ENCODE assay signal across 1 cellular context in the genomic region with DNA sequence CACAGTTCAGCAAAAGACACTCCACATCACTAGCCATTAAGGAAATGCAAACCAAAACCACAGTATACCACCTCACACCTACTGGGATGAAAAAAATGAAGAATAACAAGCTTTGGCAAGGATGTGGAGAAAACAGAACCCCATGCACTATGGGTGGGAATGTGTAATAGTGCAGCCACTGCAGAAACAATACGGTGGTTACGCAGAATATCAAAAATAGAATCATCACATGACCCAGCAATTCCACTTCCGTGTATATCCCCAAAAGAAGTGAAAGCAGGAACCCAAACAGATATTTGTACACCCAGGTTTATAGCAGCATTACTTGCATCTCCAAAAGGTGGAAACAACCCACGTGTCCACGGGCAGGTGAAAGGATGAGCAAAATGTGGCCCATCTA.
TF ChIP-seq lines count a peak whose summit lies in the region.

No MANE protein-coding gene starts in this region.

TF ChIP-seq in GM12878, 131 proteins besides CTCF, POLR2A, EP300 and RAD21:
- TF ChIP-seq, protein P1, sequence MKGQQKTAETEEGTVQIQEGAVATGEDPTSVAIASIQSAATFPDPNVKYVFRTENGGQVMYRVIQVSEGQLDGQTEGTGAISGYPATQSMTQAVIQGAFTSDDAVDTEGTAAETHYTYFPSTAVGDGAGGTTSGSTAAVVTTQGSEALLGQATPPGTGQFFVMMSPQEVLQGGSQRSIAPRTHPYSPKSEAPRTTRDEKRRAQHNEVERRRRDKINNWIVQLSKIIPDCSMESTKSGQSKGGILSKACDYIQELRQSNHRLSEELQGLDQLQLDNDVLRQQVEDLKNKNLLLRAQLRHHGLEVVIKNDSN (IDR thresholded peaks at IDR 0.05; ENCODE audit: borderline replicate concordance, extremely low read length, insufficient read depth, low read depth, low read length): peak; percentile 6
- TF ChIP-seq ZNF207 (IDR thresholded peaks at IDR 0.05; ENCODE audit: borderline replicate concordance): no peak
- TF ChIP-seq NFIC (IDR thresholded peaks at IDR 0.05; ENCODE audit: low read depth, low read length): 0 out of 2 replicates have a peak, but pooled peaks have one; percentile 21
- peak in 1 of 2 experiments; percentile 33; a peak in 1 of 4 replicates for TF ChIP-seq BHLHE40 (IDR thresholded peaks at IDR 0.05; ENCODE audit: borderline replicate concordance in 1 of 2, low read depth in 2 of 2, low read length in 1 of 2)
- peak; percentile 57; the same call in 1 of the 2 replicates for TF ChIP-seq RUNX3 (IDR thresholded peaks at IDR 0.05; ENCODE audit: low read length)
- TF ChIP-seq, protein P2, sequence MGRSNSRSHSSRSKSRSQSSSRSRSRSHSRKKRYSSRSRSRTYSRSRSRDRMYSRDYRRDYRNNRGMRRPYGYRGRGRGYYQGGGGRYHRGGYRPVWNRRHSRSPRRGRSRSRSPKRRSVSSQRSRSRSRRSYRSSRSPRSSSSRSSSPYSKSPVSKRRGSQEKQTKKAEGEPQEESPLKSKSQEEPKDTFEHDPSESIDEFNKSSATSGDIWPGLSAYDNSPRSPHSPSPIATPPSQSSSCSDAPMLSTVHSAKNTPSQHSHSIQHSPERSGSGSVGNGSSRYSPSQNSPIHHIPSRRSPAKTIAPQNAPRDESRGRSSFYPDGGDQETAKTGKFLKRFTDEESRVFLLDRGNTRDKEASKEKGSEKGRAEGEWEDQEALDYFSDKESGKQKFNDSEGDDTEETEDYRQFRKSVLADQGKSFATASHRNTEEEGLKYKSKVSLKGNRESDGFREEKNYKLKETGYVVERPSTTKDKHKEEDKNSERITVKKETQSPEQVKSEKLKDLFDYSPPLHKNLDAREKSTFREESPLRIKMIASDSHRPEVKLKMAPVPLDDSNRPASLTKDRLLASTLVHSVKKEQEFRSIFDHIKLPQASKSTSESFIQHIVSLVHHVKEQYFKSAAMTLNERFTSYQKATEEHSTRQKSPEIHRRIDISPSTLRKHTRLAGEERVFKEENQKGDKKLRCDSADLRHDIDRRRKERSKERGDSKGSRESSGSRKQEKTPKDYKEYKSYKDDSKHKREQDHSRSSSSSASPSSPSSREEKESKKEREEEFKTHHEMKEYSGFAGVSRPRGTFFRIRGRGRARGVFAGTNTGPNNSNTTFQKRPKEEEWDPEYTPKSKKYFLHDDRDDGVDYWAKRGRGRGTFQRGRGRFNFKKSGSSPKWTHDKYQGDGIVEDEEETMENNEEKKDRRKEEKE (IDR thresholded peaks at IDR 0.05): no peak
- TF ChIP-seq TCF3 (IDR thresholded peaks at IDR 0.05; ENCODE audit: borderline replicate concordance, insufficient read depth, low read depth, low read length): no peak
- TF ChIP-seq CBFB (IDR thresholded peaks at IDR 0.05; ENCODE audit: low read depth): no peak
- no peak for TF ChIP-seq ZSCAN29 (IDR thresholded peaks at IDR 0.05)
- no peak for TF ChIP-seq MXI1 (IDR thresholded peaks at IDR 0.05; ENCODE audit: low read depth, low read length)
- TF ChIP-seq, protein P3, sequence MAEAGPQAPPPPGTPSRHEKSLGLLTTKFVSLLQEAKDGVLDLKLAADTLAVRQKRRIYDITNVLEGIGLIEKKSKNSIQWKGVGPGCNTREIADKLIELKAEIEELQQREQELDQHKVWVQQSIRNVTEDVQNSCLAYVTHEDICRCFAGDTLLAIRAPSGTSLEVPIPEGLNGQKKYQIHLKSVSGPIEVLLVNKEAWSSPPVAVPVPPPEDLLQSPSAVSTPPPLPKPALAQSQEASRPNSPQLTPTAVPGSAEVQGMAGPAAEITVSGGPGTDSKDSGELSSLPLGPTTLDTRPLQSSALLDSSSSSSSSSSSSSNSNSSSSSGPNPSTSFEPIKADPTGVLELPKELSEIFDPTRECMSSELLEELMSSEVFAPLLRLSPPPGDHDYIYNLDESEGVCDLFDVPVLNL (IDR thresholded peaks at IDR 0.05; ENCODE audit: low read depth, low read length): no peak
- no peak for TF ChIP-seq HCFC1 (IDR thresholded peaks at IDR 0.05; ENCODE audit: low read length)
- no peak for TF ChIP-seq CEBPB (IDR thresholded peaks at IDR 0.05; ENCODE audit: borderline replicate concordance in 1 of 2, low read depth in 2 of 2, low read length in 2 of 2)
- TF ChIP-seq TARDBP (IDR thresholded peaks at IDR 0.05; ENCODE audit: borderline replicate concordance): no peak
- TF ChIP-seq, protein P4, sequence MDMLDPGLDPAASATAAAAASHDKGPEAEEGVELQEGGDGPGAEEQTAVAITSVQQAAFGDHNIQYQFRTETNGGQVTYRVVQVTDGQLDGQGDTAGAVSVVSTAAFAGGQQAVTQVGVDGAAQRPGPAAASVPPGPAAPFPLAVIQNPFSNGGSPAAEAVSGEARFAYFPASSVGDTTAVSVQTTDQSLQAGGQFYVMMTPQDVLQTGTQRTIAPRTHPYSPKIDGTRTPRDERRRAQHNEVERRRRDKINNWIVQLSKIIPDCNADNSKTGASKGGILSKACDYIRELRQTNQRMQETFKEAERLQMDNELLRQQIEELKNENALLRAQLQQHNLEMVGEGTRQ (IDR thresholded peaks at IDR 0.05; ENCODE audit: borderline replicate concordance, low read depth, low read length): peak; percentile 12; the same call in 1 of the 2 replicates
- peak; percentile 29; the same call in 1 of the 2 replicates for TF ChIP-seq ATF7 (IDR thresholded peaks at IDR 0.05; ENCODE audit: low read depth)
- no peak for TF ChIP-seq BRCA1 (IDR thresholded peaks at IDR 0.05; ENCODE audit: low read depth, low read length)
- peak; percentile 79 for TF ChIP-seq RAD51 (IDR thresholded peaks at IDR 0.05)
- TF ChIP-seq POU2F2 (IDR thresholded peaks at IDR 0.05; ENCODE audit: borderline replicate concordance, low read depth, low read length): no peak
- TF ChIP-seq ZNF217 (IDR thresholded peaks at IDR 0.05): no peak
- TF ChIP-seq ZNF24 (IDR thresholded peaks at IDR 0.05): no peak
- no peak for TF ChIP-seq RELA (IDR thresholded peaks at IDR 0.05; ENCODE audit: borderline replicate concordance, partially characterized antibody)
- peak; percentile 59 for TF ChIP-seq MEF2B (IDR thresholded peaks at IDR 0.05; ENCODE audit: partially characterized antibody, poor library complexity, severe bottlenecking)
- no peak for TF ChIP-seq ZNF622 (IDR thresholded peaks at IDR 0.05)
- TF ChIP-seq POLR2AphosphoS5 (IDR thresholded peaks at IDR 0.05; ENCODE audit: low read length): no peak
- no peak for TF ChIP-seq HDAC6 (IDR thresholded peaks at IDR 0.05; ENCODE audit: unreplicated experiment)
- no peak for TF ChIP-seq SMAD1 (IDR thresholded peaks at IDR 0.05; ENCODE audit: low read depth, partially characterized antibody)
- no peak for TF ChIP-seq SRF (IDR thresholded peaks at IDR 0.05; ENCODE audit: low read depth in 2 of 2, low read length in 2 of 2)
- TF ChIP-seq, protein P5, sequence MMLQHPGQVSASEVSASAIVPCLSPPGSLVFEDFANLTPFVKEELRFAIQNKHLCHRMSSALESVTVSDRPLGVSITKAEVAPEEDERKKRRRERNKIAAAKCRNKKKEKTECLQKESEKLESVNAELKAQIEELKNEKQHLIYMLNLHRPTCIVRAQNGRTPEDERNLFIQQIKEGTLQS (IDR thresholded peaks at IDR 0.05; ENCODE audit: borderline replicate concordance, extremely low read depth, low read depth, low read length): peak; percentile 18; the same call in 1 of the 2 replicates
- TF ChIP-seq KAT2A (conservative IDR thresholded peaks at IDR 0.05; ENCODE audit: control insufficient read depth, low read depth, low read length): no peak
- TF ChIP-seq, protein P6, sequence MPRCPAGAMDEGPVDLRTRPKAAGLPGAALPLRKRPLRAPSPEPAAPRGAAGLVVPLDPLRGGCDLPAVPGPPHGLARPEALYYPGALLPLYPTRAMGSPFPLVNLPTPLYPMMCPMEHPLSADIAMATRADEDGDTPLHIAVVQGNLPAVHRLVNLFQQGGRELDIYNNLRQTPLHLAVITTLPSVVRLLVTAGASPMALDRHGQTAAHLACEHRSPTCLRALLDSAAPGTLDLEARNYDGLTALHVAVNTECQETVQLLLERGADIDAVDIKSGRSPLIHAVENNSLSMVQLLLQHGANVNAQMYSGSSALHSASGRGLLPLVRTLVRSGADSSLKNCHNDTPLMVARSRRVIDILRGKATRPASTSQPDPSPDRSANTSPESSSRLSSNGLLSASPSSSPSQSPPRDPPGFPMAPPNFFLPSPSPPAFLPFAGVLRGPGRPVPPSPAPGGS (IDR thresholded peaks at IDR 0.05; ENCODE audit: borderline replicate concordance, insufficient read depth, low read depth, low read length, poor library complexity, severe bottlenecking): no peak
- no peak for TF ChIP-seq STAT1 (conservative IDR thresholded peaks at IDR 0.05)
- peak; percentile 82; the same call in 1 of the 2 replicates for TF ChIP-seq MEF2A (IDR thresholded peaks at IDR 0.05; ENCODE audit: insufficient read depth, low read depth, low read length)
- TF ChIP-seq, protein P7, sequence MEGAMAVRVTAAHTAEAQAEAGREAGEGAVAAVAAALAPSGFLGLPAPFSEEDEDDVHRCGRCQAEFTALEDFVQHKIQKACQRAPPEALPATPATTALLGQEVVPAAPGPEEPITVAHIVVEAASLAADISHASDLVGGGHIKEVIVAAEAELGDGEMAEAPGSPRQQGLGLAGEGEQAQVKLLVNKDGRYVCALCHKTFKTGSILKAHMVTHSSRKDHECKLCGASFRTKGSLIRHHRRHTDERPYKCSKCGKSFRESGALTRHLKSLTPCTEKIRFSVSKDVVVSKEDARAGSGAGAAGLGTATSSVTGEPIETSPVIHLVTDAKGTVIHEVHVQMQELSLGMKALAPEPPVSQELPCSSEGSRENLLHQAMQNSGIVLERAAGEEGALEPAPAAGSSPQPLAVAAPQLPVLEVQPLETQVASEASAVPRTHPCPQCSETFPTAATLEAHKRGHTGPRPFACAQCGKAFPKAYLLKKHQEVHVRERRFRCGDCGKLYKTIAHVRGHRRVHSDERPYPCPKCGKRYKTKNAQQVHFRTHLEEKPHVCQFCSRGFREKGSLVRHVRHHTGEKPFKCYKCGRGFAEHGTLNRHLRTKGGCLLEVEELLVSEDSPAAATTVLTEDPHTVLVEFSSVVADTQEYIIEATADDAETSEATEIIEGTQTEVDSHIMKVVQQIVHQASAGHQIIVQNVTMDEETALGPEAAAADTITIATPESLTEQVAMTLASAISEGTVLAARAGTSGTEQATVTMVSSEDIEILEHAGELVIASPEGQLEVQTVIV (IDR thresholded peaks at IDR 0.05; ENCODE audit: borderline replicate concordance, partially characterized antibody): no peak
- TF ChIP-seq FOXK2 (IDR thresholded peaks at IDR 0.05): no peak
- TF ChIP-seq SPI1 (IDR thresholded peaks at IDR 0.05; ENCODE audit: borderline replicate concordance, insufficient read depth, low read depth, low read length): 0 out of 2 replicates have a peak, but pooled peaks have one; percentile 49
